ENCODE assay signal across 1 cellular context in genomic region chr2:164841719-164842623, GRCh38.
TF ChIP-seq lines count a peak whose summit lies in the region.

Gene COBLL1 (minus strand): TSS chr2:164841823. CDS start chr2:164841196, 627 bp downstream.

TF ChIP-seq in HepG2, 621 proteins besides CTCF, POLR2A, EP300 and RAD21 (continued from another document and continues in another):
- TF ChIP-seq, protein P1, sequence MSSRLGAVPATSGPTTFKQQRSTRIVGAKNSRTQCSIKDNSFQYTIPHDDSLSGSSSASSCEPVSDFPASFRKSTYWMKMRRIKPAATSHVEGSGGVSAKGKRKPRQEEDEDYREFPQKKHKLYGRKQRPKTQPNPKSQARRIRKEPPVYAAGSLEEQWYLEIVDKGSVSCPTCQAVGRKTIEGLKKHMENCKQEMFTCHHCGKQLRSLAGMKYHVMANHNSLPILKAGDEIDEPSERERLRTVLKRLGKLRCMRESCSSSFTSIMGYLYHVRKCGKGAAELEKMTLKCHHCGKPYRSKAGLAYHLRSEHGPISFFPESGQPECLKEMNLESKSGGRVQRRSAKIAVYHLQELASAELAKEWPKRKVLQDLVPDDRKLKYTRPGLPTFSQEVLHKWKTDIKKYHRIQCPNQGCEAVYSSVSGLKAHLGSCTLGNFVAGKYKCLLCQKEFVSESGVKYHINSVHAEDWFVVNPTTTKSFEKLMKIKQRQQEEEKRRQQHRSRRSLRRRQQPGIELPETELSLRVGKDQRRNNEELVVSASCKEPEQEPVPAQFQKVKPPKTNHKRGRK (CRISPR knock-in tag; IDR thresholded peaks at IDR 0.05) = 0 out of 2 replicates have a peak, but pooled peaks have one; percentile 16
- TF ChIP-seq CC2D1A (CRISPR knock-in tag; IDR thresholded peaks at IDR 0.05) = no peak
- no peak for TF ChIP-seq FUBP1 (CRISPR knock-in tag; IDR thresholded peaks at IDR 0.05; ENCODE audit: borderline replicate concordance)
- TF ChIP-seq, protein P2, sequence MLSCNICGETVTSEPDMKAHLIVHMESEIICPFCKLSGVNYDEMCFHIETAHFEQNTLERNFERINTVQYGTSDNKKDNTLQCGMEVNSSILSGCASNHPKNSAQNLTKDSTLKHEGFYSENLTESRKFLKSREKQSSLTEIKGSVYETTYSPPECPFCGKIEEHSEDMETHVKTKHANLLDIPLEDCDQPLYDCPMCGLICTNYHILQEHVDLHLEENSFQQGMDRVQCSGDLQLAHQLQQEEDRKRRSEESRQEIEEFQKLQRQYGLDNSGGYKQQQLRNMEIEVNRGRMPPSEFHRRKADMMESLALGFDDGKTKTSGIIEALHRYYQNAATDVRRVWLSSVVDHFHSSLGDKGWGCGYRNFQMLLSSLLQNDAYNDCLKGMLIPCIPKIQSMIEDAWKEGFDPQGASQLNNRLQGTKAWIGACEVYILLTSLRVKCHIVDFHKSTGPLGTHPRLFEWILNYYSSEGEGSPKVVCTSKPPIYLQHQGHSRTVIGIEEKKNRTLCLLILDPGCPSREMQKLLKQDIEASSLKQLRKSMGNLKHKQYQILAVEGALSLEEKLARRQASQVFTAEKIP (CRISPR knock-in tag; IDR thresholded peaks at IDR 0.05; ENCODE audit: borderline replicate concordance) = no peak
- no peak; the same call in 1 of the 2 replicates for TF ChIP-seq PHF21A (CRISPR knock-in tag; IDR thresholded peaks at IDR 0.05)
- TF ChIP-seq, protein P3, sequence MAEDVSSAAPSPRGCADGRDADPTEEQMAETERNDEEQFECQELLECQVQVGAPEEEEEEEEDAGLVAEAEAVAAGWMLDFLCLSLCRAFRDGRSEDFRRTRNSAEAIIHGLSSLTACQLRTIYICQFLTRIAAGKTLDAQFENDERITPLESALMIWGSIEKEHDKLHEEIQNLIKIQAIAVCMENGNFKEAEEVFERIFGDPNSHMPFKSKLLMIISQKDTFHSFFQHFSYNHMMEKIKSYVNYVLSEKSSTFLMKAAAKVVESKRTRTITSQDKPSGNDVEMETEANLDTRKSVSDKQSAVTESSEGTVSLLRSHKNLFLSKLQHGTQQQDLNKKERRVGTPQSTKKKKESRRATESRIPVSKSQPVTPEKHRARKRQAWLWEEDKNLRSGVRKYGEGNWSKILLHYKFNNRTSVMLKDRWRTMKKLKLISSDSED (CRISPR knock-in tag; IDR thresholded peaks at IDR 0.05) = no peak; the same call in 1 of the 2 replicates
- no peak for TF ChIP-seq NFE2L2 (IDR thresholded peaks at IDR 0.05; ENCODE audit: low read length)
- TF ChIP-seq, protein P4, sequence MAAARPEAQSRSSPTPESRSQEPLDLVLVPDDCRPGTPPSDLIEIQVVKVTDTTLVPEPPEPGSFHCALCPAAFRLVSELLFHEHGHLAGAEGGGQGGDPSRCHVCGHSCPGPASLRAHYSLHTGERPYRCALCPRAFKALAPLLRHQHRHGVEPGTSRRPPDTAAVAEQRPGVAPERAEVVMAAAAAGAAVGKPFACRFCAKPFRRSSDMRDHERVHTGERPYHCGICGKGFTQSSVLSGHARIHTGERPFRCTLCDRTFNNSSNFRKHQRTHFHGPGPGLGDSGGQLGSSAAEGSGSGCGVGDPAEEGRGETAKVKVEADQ (CRISPR knock-in tag; IDR thresholded peaks at IDR 0.05; ENCODE audit: borderline replicate concordance) = peak; percentile 49; the same call in 1 of the 2 replicates
- TF ChIP-seq ZNF781 (CRISPR knock-in tag; IDR thresholded peaks at IDR 0.05; ENCODE audit: borderline replicate concordance, not compliant biosample characterization) = no peak
- TF ChIP-seq SNAPC4 (CRISPR knock-in tag; IDR thresholded peaks at IDR 0.05) = peak; percentile 72
- TF ChIP-seq, protein P5, sequence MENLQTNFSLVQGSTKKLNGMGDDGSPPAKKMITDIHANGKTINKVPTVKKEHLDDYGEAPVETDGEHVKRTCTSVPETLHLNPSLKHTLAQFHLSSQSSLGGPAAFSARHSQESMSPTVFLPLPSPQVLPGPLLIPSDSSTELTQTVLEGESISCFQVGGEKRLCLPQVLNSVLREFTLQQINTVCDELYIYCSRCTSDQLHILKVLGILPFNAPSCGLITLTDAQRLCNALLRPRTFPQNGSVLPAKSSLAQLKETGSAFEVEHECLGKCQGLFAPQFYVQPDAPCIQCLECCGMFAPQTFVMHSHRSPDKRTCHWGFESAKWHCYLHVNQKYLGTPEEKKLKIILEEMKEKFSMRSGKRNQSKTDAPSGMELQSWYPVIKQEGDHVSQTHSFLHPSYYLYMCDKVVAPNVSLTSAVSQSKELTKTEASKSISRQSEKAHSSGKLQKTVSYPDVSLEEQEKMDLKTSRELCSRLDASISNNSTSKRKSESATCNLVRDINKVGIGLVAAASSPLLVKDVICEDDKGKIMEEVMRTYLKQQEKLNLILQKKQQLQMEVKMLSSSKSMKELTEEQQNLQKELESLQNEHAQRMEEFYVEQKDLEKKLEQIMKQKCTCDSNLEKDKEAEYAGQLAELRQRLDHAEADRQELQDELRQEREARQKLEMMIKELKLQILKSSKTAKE (CRISPR knock-in tag; IDR thresholded peaks at IDR 0.05; ENCODE audit: borderline replicate concordance) = no peak
- peak; percentile 97 for TF ChIP-seq ZNF670 (CRISPR knock-in tag; IDR thresholded peaks at IDR 0.05; ENCODE audit: borderline replicate concordance)
- no peak for TF ChIP-seq CCAR2 (optimal IDR thresholded peaks at IDR 0.05; ENCODE audit: low read depth, low read length)
- peak; percentile 93 for TF ChIP-seq U2AF1 (optimal IDR thresholded peaks at IDR 0.05; ENCODE audit: low read depth, low read length)
- TF ChIP-seq ZNF614 (CRISPR knock-in tag; IDR thresholded peaks at IDR 0.05; ENCODE audit: borderline replicate concordance) = peak; percentile 67; the same call in 1 of the 2 replicates
- TF ChIP-seq ZSCAN21 (CRISPR knock-in tag; IDR thresholded peaks at IDR 0.05; ENCODE audit: borderline replicate concordance) = peak; percentile 30; the same call in 1 of the 2 replicates
- peak; percentile 93 for TF ChIP-seq KMT2B (CRISPR knock-in tag; IDR thresholded peaks at IDR 0.05)
- peak; percentile 79; the same call in 1 of the 2 replicates for TF ChIP-seq ZNF550 (CRISPR knock-in tag; IDR thresholded peaks at IDR 0.05; ENCODE audit: borderline replicate concordance)
- peak; percentile 88 for TF ChIP-seq ZBTB7A (CRISPR knock-in tag; IDR thresholded peaks at IDR 0.05)
- no peak for TF ChIP-seq ZNF431 (CRISPR knock-in tag; IDR thresholded peaks at IDR 0.05; ENCODE audit: borderline replicate concordance, low read depth)
- no peak; the same call in 1 of the 2 replicates for TF ChIP-seq ZNF563 (CRISPR knock-in tag; IDR thresholded peaks at IDR 0.05)
- peak; percentile 70; the same call in 1 of the 2 replicates for TF ChIP-seq GATAD1 (CRISPR knock-in tag; IDR thresholded peaks at IDR 0.05)
- TF ChIP-seq ZNF44 (CRISPR knock-in tag; IDR thresholded peaks at IDR 0.05) = peak; percentile 76; the same call in 1 of the 2 replicates
- TF ChIP-seq CHCHD3 (CRISPR knock-in tag; IDR thresholded peaks at IDR 0.05) = peak; percentile 29; the same call in 1 of the 2 replicates
- TF ChIP-seq RBAK (CRISPR knock-in tag; IDR thresholded peaks at IDR 0.05) = no peak
- no peak; the same call in 1 of the 2 replicates for TF ChIP-seq ZNF143 (CRISPR knock-in tag; IDR thresholded peaks at IDR 0.05)
- TF ChIP-seq ZFYVE20 (CRISPR knock-in tag; IDR thresholded peaks at IDR 0.05; ENCODE audit: borderline replicate concordance, low read depth) = no peak
- peak; percentile 66; the same call in 1 of the 2 replicates for TF ChIP-seq PRDM10 (CRISPR knock-in tag; IDR thresholded peaks at IDR 0.05; ENCODE audit: low read depth)
- no peak for TF ChIP-seq GLI4 (CRISPR knock-in tag; IDR thresholded peaks at IDR 0.05; ENCODE audit: borderline replicate concordance)
- 0 out of 2 replicates have a peak, but pooled peaks have one; percentile 22 for TF ChIP-seq ZNF251 (CRISPR knock-in tag; IDR thresholded peaks at IDR 0.05)
- TF ChIP-seq STAT5B (CRISPR knock-in tag; IDR thresholded peaks at IDR 0.05) = no peak
- TF ChIP-seq MBNL3 (CRISPR knock-in tag; conservative IDR thresholded peaks at IDR 0.05) = no peak
- 0 out of 2 replicates have a peak, but pooled peaks have one; percentile 49 for TF ChIP-seq ESRRA (CRISPR knock-in tag; IDR thresholded peaks at IDR 0.05; ENCODE audit: low read depth)
- TF ChIP-seq ZNF460 (CRISPR knock-in tag; IDR thresholded peaks at IDR 0.05; ENCODE audit: borderline replicate concordance) = 0 out of 2 replicates have a peak, but pooled peaks have one; percentile 19
- TF ChIP-seq, protein P6, sequence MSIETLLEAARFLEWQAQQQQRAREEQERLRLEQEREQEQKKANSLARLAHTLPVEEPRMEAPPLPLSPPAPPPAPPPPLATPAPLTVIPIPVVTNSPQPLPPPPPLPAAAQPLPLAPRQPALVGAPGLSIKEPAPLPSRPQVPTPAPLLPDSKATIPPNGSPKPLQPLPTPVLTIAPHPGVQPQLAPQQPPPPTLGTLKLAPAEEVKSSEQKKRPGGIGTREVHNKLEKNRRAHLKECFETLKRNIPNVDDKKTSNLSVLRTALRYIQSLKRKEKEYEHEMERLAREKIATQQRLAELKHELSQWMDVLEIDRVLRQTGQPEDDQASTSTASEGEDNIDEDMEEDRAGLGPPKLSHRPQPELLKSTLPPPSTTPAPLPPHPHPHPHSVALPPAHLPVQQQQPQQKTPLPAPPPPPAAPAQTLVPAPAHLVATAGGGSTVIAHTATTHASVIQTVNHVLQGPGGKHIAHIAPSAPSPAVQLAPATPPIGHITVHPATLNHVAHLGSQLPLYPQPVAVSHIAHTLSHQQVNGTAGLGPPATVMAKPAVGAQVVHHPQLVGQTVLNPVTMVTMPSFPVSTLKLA (IDR thresholded peaks at IDR 0.05) = no peak
- TF ChIP-seq FOXK2 (IDR thresholded peaks at IDR 0.05) = no peak
- no peak for TF ChIP-seq HNF4G (IDR thresholded peaks at IDR 0.05; ENCODE audit: borderline replicate concordance, low read depth, low read length)
- no peak for TF ChIP-seq HNF4G (CRISPR knock-in tag; IDR thresholded peaks at IDR 0.05; ENCODE audit: borderline replicate concordance, low read depth)
- peak; percentile 7; the same call in 1 of the 2 replicates for TF ChIP-seq ZNF547 (CRISPR knock-in tag; IDR thresholded peaks at IDR 0.05)
- TF ChIP-seq ZNF629 (CRISPR knock-in tag; conservative IDR thresholded peaks at IDR 0.05) = peak; percentile 44
- no peak for TF ChIP-seq ZFP36L2 (CRISPR knock-in tag; IDR thresholded peaks at IDR 0.05)
